Comparison of ENCODE assay signal across 10 cellular contexts in the genomic region with DNA sequence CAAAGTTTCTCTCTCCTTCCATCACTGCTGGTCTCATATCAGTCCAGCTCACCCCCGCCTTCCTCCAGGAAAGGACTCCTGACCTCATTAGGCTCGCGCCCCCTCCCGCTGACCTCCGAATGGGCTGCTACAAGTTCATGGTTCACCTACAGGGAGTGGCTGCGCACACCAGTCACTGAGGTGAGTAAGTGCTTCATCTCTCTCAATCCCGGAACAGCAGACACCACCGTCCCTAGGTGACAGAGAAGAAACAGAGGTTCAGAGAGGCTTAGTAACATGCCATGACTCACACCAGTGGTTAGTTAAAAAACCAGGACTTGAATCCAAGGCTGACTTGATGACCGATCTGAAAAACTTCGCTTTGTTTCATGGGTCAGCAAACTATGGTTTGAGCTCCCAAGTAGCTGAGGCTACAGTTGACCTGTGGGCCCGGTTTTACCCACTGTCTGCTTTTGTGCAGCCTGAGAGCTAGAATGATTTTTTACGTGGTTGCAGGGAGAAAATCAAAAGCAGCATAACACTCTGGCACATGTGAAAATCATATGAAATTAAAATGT. TPM values are rescaled to one million over a fixed set of nuclear protein-coding genes. Genes with fewer than 3 reads are reported as not detected.
DNase-seq lines count a peak whose midpoint lies in the region; ATAC-seq, FAIRE-seq and TF ChIP-seq lines count a peak whose summit lies in the region.
"Had no signal": no experiment of that assay in that cellular context is flagged by ENCODE, and none has a peak within 500 bp of the region (broad histone marks: within the 10 kb centered on the region; RNA-seq: fewer than 3 reads in every experiment).

No MANE protein-coding gene starts in this region.

- no peak for TF ChIP-seq POLR2A in GM12892 (IDR thresholded peaks at IDR 0.05; ENCODE audit: low read depth, low read length)

- ATAC-seq in CD8-positive, alpha-beta T cell = peak; percentile 89
- peak; percentile 65 to 72 for ATAC-seq in natural killer cell treated with Interleukin-12 subunit alpha and Interleukin-12 subunit beta and Interleukin-15 and Interleukin-18, amount 100 ng/mL, for 72 hours
- ATAC-seq in GM21360 (IDR thresholded peaks at IDR 0.05; ENCODE audit: unreplicated experiment) (no peak), HG03196 (IDR thresholded peaks at IDR 0.05; ENCODE audit: unreplicated experiment) (no peak)

- no peaks in the 10 kb centered on the region for H3K27me3 Mint-ChIP-seq in CD8-positive, alpha-beta T cell (ENCODE audit: low read depth)
- no peaks in the 10 kb centered on the region for H3K27me3 Mint-ChIP-seq in natural killer cell treated with Interleukin-12 subunit alpha and Interleukin-12 subunit beta and Interleukin-15 and Interleukin-18, amount 100 ng/mL, for 72 hours

- no peaks in the 10 kb centered on the region for H3K27me3 ChIP-seq in CD8-positive, alpha-beta T cell (ENCODE audit: insufficient read depth, low read length)

- no peaks in the 10 kb centered on the region for H3K9me3 Mint-ChIP-seq in CD8-positive, alpha-beta T cell
- no peaks in the 10 kb centered on the region for H3K9me3 Mint-ChIP-seq in natural killer cell treated with Interleukin-12 subunit alpha and Interleukin-12 subunit beta and Interleukin-15 and Interleukin-18, amount 100 ng/mL, for 72 hours

- no peak overlapping the region for H3K27ac ChIP-seq in CD8-positive, alpha-beta T cell (ENCODE audit: low read depth, low read length)

- intact Hi-C loops in CD8-positive, alpha-beta T cell (cut with DNase I, micrococcal nuclease) = no loop called here

- H3K9me3 ChIP-seq in CD8-positive, alpha-beta T cell (ENCODE audit: low read length) = no peaks in the 10 kb centered on the region

- DNase-seq in CD8-positive, alpha-beta T cell = peak in 4 of 7 experiments; percentile 40 to 58 (median 50)
- DNase-seq in RCC 7860 (ENCODE audit: low spot score) = peak; percentile 100
- peak; percentile 72 for DNase-seq in astrocyte of the spinal cord (ENCODE audit: low read depth, low spot score)
- DNase-seq in natural killer cell treated with Interleukin-12 subunit alpha and Interleukin-12 subunit beta and Interleukin-15 and Interleukin-18, amount 100 ng/mL, for 72 hours (ENCODE audit: low spot score) = no peak
- no peak for DNase-seq in G401 (ENCODE audit: low spot score)
- no peak for DNase-seq in GM12892 (ENCODE audit: insufficient read length)
- DNase-seq: GF-D8 had no signal

- H3K27ac Mint-ChIP-seq in CD8-positive, alpha-beta T cell = peak overlapping the region; percentile 77
- peak overlapping the region; percentile 40 to 72 for H3K27ac Mint-ChIP-seq in natural killer cell treated with Interleukin-12 subunit alpha and Interleukin-12 subunit beta and Interleukin-15 and Interleukin-18, amount 100 ng/mL, for 72 hours

- no peak overlapping the region for H3K4me3 Mint-ChIP-seq in CD8-positive, alpha-beta T cell
- peak overlapping the region; percentile 32 for H3K4me3 Mint-ChIP-seq in natural killer cell treated with Interleukin-12 subunit alpha and Interleukin-12 subunit beta and Interleukin-15 and Interleukin-18, amount 100 ng/mL, for 72 hours

- CTCF ChIA-PET in CD8-positive, alpha-beta T cell (lab: Charles Lee) = interaction anchor here (2.4 kb wide), 1 partner anchor 15 kb away, joined by 6 read pairs; no protein-coding TSS in a partner anchor

- in situ Hi-C loops in astrocyte of the spinal cord (cut with HindIII; ENCODE audit: low sequenced_read_pairs) = no loop called here
- in situ Hi-C loops in G401 (cut with HindIII; ENCODE audit: low sequenced_read_pairs) = no loop called here

- H3K36me3 ChIP-seq in CD8-positive, alpha-beta T cell (ENCODE audit: insufficient read depth, low read length) = no peaks in the 10 kb centered on the region

- no peak for TF ChIP-seq CTCF in CD8-positive, alpha-beta T cell (IDR thresholded peaks at IDR 0.05)
- TF ChIP-seq CTCF in astrocyte of the spinal cord (IDR thresholded peaks at IDR 0.05; ENCODE audit: low read depth, low read length) = no peak

- H3K4me3 ChIP-seq in CD8-positive, alpha-beta T cell (ENCODE audit: low read depth, low read length) = no peak overlapping the region
- no peak overlapping the region for H3K4me3 ChIP-seq in astrocyte of the spinal cord (ENCODE audit: low read depth, low read length)
- H3K4me3 ChIP-seq: skin epidermis had no signal

- H3K4me1 ChIP-seq in CD8-positive, alpha-beta T cell (ENCODE audit: insufficient read depth, low read length) = peaks cover 39% of the 10 kb centered on the region

- H3K4me1 Mint-ChIP-seq in CD8-positive, alpha-beta T cell (ENCODE audit: low read depth) = peaks cover 55% of the 10 kb centered on the region
- H3K4me1 Mint-ChIP-seq in natural killer cell treated with Interleukin-12 subunit alpha and Interleukin-12 subunit beta and Interleukin-15 and Interleukin-18, amount 100 ng/mL, for 72 hours (ENCODE audit: low read depth in 2 of 2) = peaks cover 19 to 32% of the 10 kb centered on the region in 2 donors

- FAIRE-seq in RCC 7860 (lab: Jason Lieb, UNC) = peak; percentile 95
- FAIRE-seq in GM12892 (lab: Jason Lieb, UNC) = no peak

- H3K36me3 Mint-ChIP-seq in CD8-positive, alpha-beta T cell = no peaks in the 10 kb centered on the region
- no peaks in the 10 kb centered on the region for H3K36me3 Mint-ChIP-seq in natural killer cell treated with Interleukin-12 subunit alpha and Interleukin-12 subunit beta and Interleukin-15 and Interleukin-18, amount 100 ng/mL, for 72 hours

- POLR2A ChIA-PET in CD8-positive, alpha-beta T cell (lab: Charles Lee) = interaction anchor here (0.6 to 1.4 kb wide), 4 partner anchors 9 to 264 kb away, joined by 3 read pairs; no protein-coding TSS in a partner anchor

RNA-seq across cellular contexts. Expression of a gene that starts 42.0 kb away (rescaled TPM):
- total RNA-seq in CD8-positive, alpha-beta T cell = 1,000 to 10,000 TPM; 1,270 to 1,311 TPM
- total RNA-seq in natural killer cell treated with Interleukin-12 subunit alpha and Interleukin-12 subunit beta and Interleukin-15 and Interleukin-18, amount 100 ng/mL, for 72 hours = 10 to 100 TPM; 22.3 to 24.7 TPM
- 22.5 and 32.4 TPM in 2 replicates for total RNA-seq in G401 (2014; rRNA removed; shearing (Covaris generic))
- 17.0 TPM for polyA plus RNA-seq in GM12892 (2012; ENCODE audit: missing spikeins)

Comparison
In these comparisons a context has a peak if more than half of its experiments do, and no peak if none do; other contexts are left out.
1. ATAC-seq: peak in CD8-positive, alpha-beta T cell (single experiment) and natural killer cell treated with Interleukin-12 subunit alpha and Interleukin-12 subunit beta and Interleukin-15 and Interleukin-18, amount 100 ng/mL, for 72 hours (2 of 2); none in GM21360 (single experiment) and HG03196 (single experiment).
2. DNase-seq: peak in CD8-positive, alpha-beta T cell (4 of 7), RCC 7860 (single experiment) and astrocyte of the spinal cord (single experiment); none in natural killer cell treated with Interleukin-12 subunit alpha and Interleukin-12 subunit beta and Interleukin-15 and Interleukin-18, amount 100 ng/mL, for 72 hours (single experiment), G401 (single experiment) and GM12892 (single experiment).
3. RNA of a gene that starts 42.0 kb away (total RNA-seq): 1,270 to 1,311 TPM in CD8-positive, alpha-beta T cell; 22.5 to 32.4 TPM in G401 and 22.3 to 24.7 TPM in natural killer cell treated with Interleukin-12 subunit alpha and Interleukin-12 subunit beta and Interleukin-15 and Interleukin-18, amount 100 ng/mL, for 72 hours; every median in the first group is over 10 times any median in the second.